In the genomic region with DNA sequence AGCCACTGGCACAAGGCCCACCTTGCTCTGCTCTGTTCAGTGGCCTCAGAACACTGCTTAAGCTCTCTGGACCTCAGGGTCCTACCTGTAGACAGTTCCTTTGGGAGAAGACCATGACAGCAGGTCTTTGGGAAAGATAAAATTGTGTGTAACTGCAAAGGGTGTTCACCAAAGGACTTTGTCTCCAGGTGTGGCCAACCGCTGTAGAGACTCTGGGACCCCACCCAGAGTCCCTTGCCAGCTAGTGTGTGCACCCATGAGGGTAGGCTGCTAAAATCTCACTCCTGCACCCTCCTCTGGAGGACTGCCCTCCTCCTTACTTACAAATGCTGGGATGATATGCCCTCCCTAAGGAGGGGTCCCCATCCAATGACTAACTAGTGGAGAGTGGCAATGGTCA, we compare ENCODE assay signal across 8 cellular contexts.
"Had no signal": no experiment of that assay in that cellular context is flagged by ENCODE, and none has a peak within 500 bp of the region (broad histone marks: within the 10 kb centered on the region; RNA-seq: fewer than 3 reads in every experiment).

No MANE protein-coding gene starts in this region.

- H3K36me3 Mint-ChIP-seq: IgD-negative memory B cell had no signal

- H3K4me1 Mint-ChIP-seq: GM23338, H9, IgD-negative memory B cell had no signal

- H3K9me3 Mint-ChIP-seq: GM23338 had no signal

- H2AFZ ChIP-seq: GM23338 had no signal

- DNase-seq: H9, HCEC 1CT, KBM-7 had no signal

- H3K4me3 Mint-ChIP-seq: GM23338, H9, IgD-negative memory B cell had no signal

- H3K4me2 ChIP-seq: GM23338 had no signal

- FAIRE-seq: H1, H54, HTR-8/SVneo had no signal

- H3K27ac Mint-ChIP-seq: GM23338, IgD-negative memory B cell had no signal

- H3K4me3 ChIP-seq: GM23338 had no signal

- H3K27me3 Mint-ChIP-seq: IgD-negative memory B cell had no signal

- ATAC-seq: GM23338 had no signal
